ENCODE assay signal across 1 cellular context in genomic region chr2:111908578-111908977, GRCh38.
TF ChIP-seq lines count a peak whose summit lies in the region.

No MANE protein-coding gene starts in this region.

TF ChIP-seq in HepG2, 621 proteins besides CTCF, POLR2A, EP300 and RAD21 (continued from another document):
- no peak for TF ChIP-seq PTBP1 (IDR thresholded peaks at IDR 0.05; ENCODE audit: low read depth, low read length, poor library complexity, severe bottlenecking)
- TF ChIP-seq DMAP1 (CRISPR knock-in tag; IDR thresholded peaks at IDR 0.05), result no peak
- peak; percentile 29; the same call in 1 of the 2 replicates for TF ChIP-seq KAT7 (CRISPR knock-in tag; IDR thresholded peaks at IDR 0.05; ENCODE audit: borderline replicate concordance)
- TF ChIP-seq ZNF318 (CRISPR knock-in tag; IDR thresholded peaks at IDR 0.05), result no peak
- 0 out of 2 replicates have a peak, but pooled peaks have one; percentile 25 for TF ChIP-seq KAT8 (CRISPR knock-in tag; IDR thresholded peaks at IDR 0.05)
- no peak for TF ChIP-seq THAP8 (CRISPR knock-in tag; IDR thresholded peaks at IDR 0.05; ENCODE audit: borderline replicate concordance)
- TF ChIP-seq REL (CRISPR knock-in tag; conservative IDR thresholded peaks at IDR 0.05), result no peak
- no peak for TF ChIP-seq REST (IDR thresholded peaks at IDR 0.05; ENCODE audit: borderline replicate concordance in 1 of 2, low read depth in 1 of 2, low read length in 2 of 2)
- TF ChIP-seq PLRG1 (conservative IDR thresholded peaks at IDR 0.05), result no peak
- no peak for TF ChIP-seq HOXA5 (CRISPR knock-in tag; IDR thresholded peaks at IDR 0.05)
- TF ChIP-seq IRF2 (CRISPR knock-in tag; IDR thresholded peaks at IDR 0.05), result peak; percentile 21; the same call in 1 of the 2 replicates
- TF ChIP-seq E2F5 (CRISPR knock-in tag; conservative IDR thresholded peaks at IDR 0.05), result no peak
- TF ChIP-seq CREB1 (IDR thresholded peaks at IDR 0.05), result no peak
- 0 out of 2 replicates have a peak, but pooled peaks have one; percentile 1 for TF ChIP-seq CREB1 (CRISPR knock-in tag; IDR thresholded peaks at IDR 0.05)
- no peak for TF ChIP-seq ARHGAP35 (CRISPR knock-in tag; IDR thresholded peaks at IDR 0.05; ENCODE audit: borderline replicate concordance)
- TF ChIP-seq GRHL1 (CRISPR knock-in tag; conservative IDR thresholded peaks at IDR 0.05), result no peak
